8 cellular contexts compared by ENCODE assay signal in genomic region chr13:48239369-48239768, GRCh38. TPM values are rescaled to one million over a fixed set of nuclear protein-coding genes. Genes with fewer than 3 reads are reported as not detected.
DNase-seq lines count a peak whose midpoint lies in the region; ATAC-seq and TF ChIP-seq lines count a peak whose summit lies in the region.
"Not testable (repeated sequence)": the region's sequence is repeated elsewhere in the genome, so short reads cannot be mapped to it uniquely, and the experiment has no call there.

No MANE protein-coding gene starts in this region.

- CTCF ChIA-PET in activated CD8-positive, alpha-beta T cell treated with anti-CD3 and anti-CD28 coated beads for 36 hours (lab: Charles Lee): interaction anchor here (1.5 to 2.0 kb wide), 9 partner anchors 8 to 341 kb away, joined by 3 to 9 read pairs (median 4); no protein-coding TSS in a partner anchor

- H3K4me3 ChIP-seq in CD4-positive, CD25-positive, alpha-beta regulatory T cell (ENCODE audit: low read depth, low read length): peak overlapping the region; percentile 41
- H3K4me3 ChIP-seq in Loucy (ENCODE audit: low read length, poor library complexity, severe bottlenecking); mesenchymal stem cell (ENCODE audit: insufficient read depth in 1 of 2, low read depth in 1 of 2, low read length in 2 of 2); osteoblast (ENCODE audit: insufficient read depth, low read length): not testable (repeated sequence)
- H3K4me3 ChIP-seq in adipocyte (ENCODE audit: low read length): peak overlapping the region; percentile 41
- H3K4me3 ChIP-seq in suprapubic skin: peak overlapping the region; percentile 5

- not testable (repeated sequence) for TF ChIP-seq POLR2A in suprapubic skin (IDR thresholded peaks at IDR 0.05)

- not testable (repeated sequence) for H3K79me1 ChIP-seq in mesenchymal stem cell (replicated peaks; ENCODE audit: low read length, poor library complexity, severe bottlenecking)

- not testable (repeated sequence) for H3K27ac Mint-ChIP-seq in CD4-positive, CD25-positive, alpha-beta regulatory T cell
- peak overlapping the region; percentile 39 for H3K27ac Mint-ChIP-seq in activated CD8-positive, alpha-beta T cell treated with anti-CD3 and anti-CD28 coated beads for 36 hours

- H3K36me3 ChIP-seq in CD4-positive, CD25-positive, alpha-beta regulatory T cell (ENCODE audit: control insufficient read depth, insufficient read depth, low read length): peaks cover 37% of the 10 kb centered on the region
- H3K36me3 ChIP-seq in Loucy (ENCODE audit: insufficient read depth, low read length); osteoblast (ENCODE audit: insufficient read depth, low read length): not testable (repeated sequence)
- H3K36me3 ChIP-seq in adipocyte (ENCODE audit: control insufficient read depth, insufficient read depth, low read length, severe bottlenecking) (peaks cover 37% of the 10 kb centered on the region), mesenchymal stem cell (ENCODE audit: control insufficient read depth in 1 of 2, insufficient read depth in 2 of 2, low read depth in 1 of 2, low read length in 2 of 2) (peaks cover 4 to 51% of the 10 kb centered on the region in 2 experiments), suprapubic skin (peaks cover 11% of the 10 kb centered on the region)

- TF ChIP-seq EP300 in suprapubic skin (IDR thresholded peaks at IDR 0.05): not testable (repeated sequence)

- not testable (repeated sequence) for H3K27me3 Mint-ChIP-seq in CD4-positive, CD25-positive, alpha-beta regulatory T cell; activated CD8-positive, alpha-beta T cell treated with anti-CD3 and anti-CD28 coated beads for 36 hours

- not testable (repeated sequence) for H2AFZ ChIP-seq in Loucy (ENCODE audit: low read length); mesenchymal stem cell (ENCODE audit: low read depth, low read length); osteoblast (ENCODE audit: low read length)

- not testable (repeated sequence) for H3K4ac ChIP-seq in mesenchymal stem cell (ENCODE audit: low read depth in 1 of 2, low read length in 2 of 2)

- H3K79me2 ChIP-seq in Loucy (ENCODE audit: insufficient read depth, low read length): peaks cover 96% of the 10 kb centered on the region
- H3K79me2 ChIP-seq in osteoblast (ENCODE audit: insufficient read depth, low read length): peaks cover 89% of the 10 kb centered on the region

- ATAC-seq in CD4-positive, CD25-positive, alpha-beta regulatory T cell (ENCODE audit: low read depth in 2 of 2); activated CD8-positive, alpha-beta T cell treated with anti-CD3 and anti-CD28 coated beads for 36 hours: not testable (repeated sequence)

- not testable (repeated sequence) for H3K27me3 ChIP-seq in CD4-positive, CD25-positive, alpha-beta regulatory T cell (ENCODE audit: control insufficient read depth, insufficient read depth, low read length); Loucy (ENCODE audit: insufficient read depth, low read length, poor library complexity, severe bottlenecking); adipocyte (replicated peaks; ENCODE audit: control insufficient read depth, insufficient read depth, low read length); mesenchymal stem cell (ENCODE audit: control insufficient read depth in 1 of 2, insufficient read depth in 1 of 2, low read length in 2 of 2); osteoblast (ENCODE audit: insufficient read depth, low read length); suprapubic skin

- not testable (repeated sequence) for H3F3A ChIP-seq in Loucy (ENCODE audit: low read depth)

- H2BK120ac ChIP-seq in mesenchymal stem cell (ENCODE audit: low read depth, low read length): not testable (repeated sequence)

- H3K36me3 Mint-ChIP-seq in CD4-positive, CD25-positive, alpha-beta regulatory T cell: peaks cover 40% of the 10 kb centered on the region
- H3K36me3 Mint-ChIP-seq in activated CD8-positive, alpha-beta T cell treated with anti-CD3 and anti-CD28 coated beads for 36 hours (ENCODE audit: low read depth): not testable (repeated sequence)

- not testable (repeated sequence) for DNase-seq in CD4-positive, CD25-positive, alpha-beta regulatory T cell; activated CD8-positive, alpha-beta T cell treated with anti-CD3 and anti-CD28 coated beads for 36 hours; adipocyte (ENCODE audit: low read depth); mesenchymal stem cell; osteoblast (ENCODE audit: insufficient read length, low spot score, missing footprints); suprapubic skin (ENCODE audit: low spot score in 2 of 2)
- peak; percentile 2 for DNase-seq in ELR (ENCODE audit: low read depth)

- H2BK15ac ChIP-seq in mesenchymal stem cell (ENCODE audit: low read depth, poor library complexity, severe bottlenecking): not testable (repeated sequence)

- H3K9me3 Mint-ChIP-seq in CD4-positive, CD25-positive, alpha-beta regulatory T cell; activated CD8-positive, alpha-beta T cell treated with anti-CD3 and anti-CD28 coated beads for 36 hours: not testable (repeated sequence)

- not testable (repeated sequence) for H3K18ac ChIP-seq in mesenchymal stem cell (ENCODE audit: low read depth in 1 of 2, low read length in 2 of 2)

- H4K20me1 ChIP-seq in Loucy (ENCODE audit: insufficient read depth, low read length, poor library complexity, severe bottlenecking) (peaks cover 58% of the 10 kb centered on the region), osteoblast (ENCODE audit: insufficient read depth, low read length) (peaks cover 25% of the 10 kb centered on the region)

- WGBS in mesenchymal stem cell: 96% methylated on average over 6 of the region's 6 CpGs
- 96% methylated on average over 6 of the region's 6 CpGs for WGBS in suprapubic skin

- H3K9me3 ChIP-seq in CD4-positive, CD25-positive, alpha-beta regulatory T cell (ENCODE audit: control insufficient read depth in 2 of 2, low read length in 2 of 2); Loucy (ENCODE audit: insufficient read depth, low read depth, low read length); adipocyte (ENCODE audit: control insufficient read depth, low read length); mesenchymal stem cell (ENCODE audit: control insufficient read depth, low read length); osteoblast (ENCODE audit: low read depth, low read length); suprapubic skin: not testable (repeated sequence)

- H3K4me2 ChIP-seq in Loucy (ENCODE audit: low read depth, low read length, poor library complexity, severe bottlenecking): peak overlapping the region; percentile 29
- not testable (repeated sequence) for H3K4me2 ChIP-seq in mesenchymal stem cell (ENCODE audit: low read length, poor library complexity, severe bottlenecking)
- peak overlapping the region; percentile 12 for H3K4me2 ChIP-seq in osteoblast (ENCODE audit: insufficient read depth, low read length)

- not testable (repeated sequence) for H3K9ac ChIP-seq in Loucy (ENCODE audit: low read depth, low read length, poor library complexity, severe bottlenecking)
- H3K9ac ChIP-seq in adipocyte (ENCODE audit: low read length): peak overlapping the region; percentile 40
- peak overlapping the region; percentile 62 for H3K9ac ChIP-seq in mesenchymal stem cell (ENCODE audit: low read length)

- peaks cover 34 to 83% (median 67%) of the 10 kb centered on the region in 4 donors for H3K4me1 Mint-ChIP-seq in CD4-positive, CD25-positive, alpha-beta regulatory T cell
- H3K4me1 Mint-ChIP-seq in activated CD8-positive, alpha-beta T cell treated with anti-CD3 and anti-CD28 coated beads for 36 hours (ENCODE audit: low read depth): peaks cover 75% of the 10 kb centered on the region

- not testable (repeated sequence) for H2BK12ac ChIP-seq in mesenchymal stem cell (ENCODE audit: low read length in 2 of 2)

- H4K8ac ChIP-seq in mesenchymal stem cell (ENCODE audit: low read length): not testable (repeated sequence)

- H2AK5ac ChIP-seq in mesenchymal stem cell (ENCODE audit: low read length, severe bottlenecking): not testable (repeated sequence)

- not testable (repeated sequence) for H4K91ac ChIP-seq in mesenchymal stem cell (ENCODE audit: low read length)

- POLR2A ChIA-PET in activated CD8-positive, alpha-beta T cell treated with anti-CD3 and anti-CD28 coated beads for 36 hours (lab: Charles Lee): interaction anchor here (1.0 to 3.7 kb wide), 3 partner anchors 10 to 112 kb away, joined by 3 to 19 read pairs (median 5); no protein-coding TSS in a partner anchor

- intact Hi-C loops in activated CD8-positive, alpha-beta T cell treated with anti-CD3 and anti-CD28 coated beads for 36 hours (cut with micrococcal nuclease): loop anchor here (5.0 to 10.0 kb wide), 3 partner anchors 63 to 265 kb away; partner anchors contain the start of gene RB1

- not testable (repeated sequence) for H2BK5ac ChIP-seq in mesenchymal stem cell (ENCODE audit: low read depth, low read length, poor library complexity, severe bottlenecking)

- H3K27ac ChIP-seq in CD4-positive, CD25-positive, alpha-beta regulatory T cell (ENCODE audit: insufficient read depth, low read length, poor library complexity, severe bottlenecking): peak overlapping the region; percentile 24
- not testable (repeated sequence) for H3K27ac ChIP-seq in mesenchymal stem cell (ENCODE audit: low read length, poor library complexity, severe bottlenecking); osteoblast (ENCODE audit: low read depth, low read length); suprapubic skin

- peaks cover 84% of the 10 kb centered on the region for H3K4me1 ChIP-seq in CD4-positive, CD25-positive, alpha-beta regulatory T cell (ENCODE audit: control insufficient read depth, insufficient read depth, low read length, poor library complexity, severe bottlenecking)
- peaks cover 63% of the 10 kb centered on the region for H3K4me1 ChIP-seq in Loucy (ENCODE audit: insufficient read depth, low read length, poor library complexity, severe bottlenecking)
- H3K4me1 ChIP-seq in adipocyte (ENCODE audit: control insufficient read depth, insufficient read depth, low read length): peaks cover 46% of the 10 kb centered on the region
- H3K4me1 ChIP-seq in mesenchymal stem cell (ENCODE audit: control insufficient read depth, insufficient read depth, low read depth, low read length): not testable (repeated sequence)
- peaks cover 35% of the 10 kb centered on the region for H3K4me1 ChIP-seq in osteoblast (ENCODE audit: insufficient read depth, low read length)
- H3K4me1 ChIP-seq in suprapubic skin: peaks cover 75% of the 10 kb centered on the region

- H3K23ac ChIP-seq in mesenchymal stem cell (ENCODE audit: low read length in 2 of 2): not testable (repeated sequence)

- not testable (repeated sequence) for H3K14ac ChIP-seq in mesenchymal stem cell (ENCODE audit: low read length in 2 of 2)

- not testable (repeated sequence) for TF ChIP-seq CTCF in Loucy (conservative IDR thresholded peaks at IDR 0.05; ENCODE audit: low read length); activated CD8-positive, alpha-beta T cell treated with anti-CD3 and anti-CD28 coated beads for 36 hours (IDR thresholded peaks at IDR 0.05); osteoblast (IDR thresholded peaks at IDR 0.05; ENCODE audit: extremely low read depth, low read depth, low read length); suprapubic skin (IDR thresholded peaks at IDR 0.05)

- not testable (repeated sequence) for H3K9me2 ChIP-seq in Loucy (replicated peaks; ENCODE audit: low read depth, low read length)

- H3K4me3 Mint-ChIP-seq in CD4-positive, CD25-positive, alpha-beta regulatory T cell: peak overlapping the region in 2 of 4 donors; percentile 50 to 73
- not testable (repeated sequence) for H3K4me3 Mint-ChIP-seq in activated CD8-positive, alpha-beta T cell treated with anti-CD3 and anti-CD28 coated beads for 36 hours

RNA-seq across cellular contexts. Expression of gene ITM2B, which starts 6.4 kb away (rescaled TPM):
- total RNA-seq in CD4-positive, CD25-positive, alpha-beta regulatory T cell: 324 TPM
- polyA plus RNA-seq in CD4-positive, CD25-positive, alpha-beta regulatory T cell: 1,000 to 10,000 TPM; 1,031 to 1,148 (median 1,078) TPM
- 10 to 100 TPM; 85.5 to 91.2 TPM for total RNA-seq in activated CD8-positive, alpha-beta T cell treated with anti-CD3 and anti-CD28 coated beads for 36 hours
- polyA plus RNA-seq in mesenchymal stem cell (2013, experiment 1 of 2): 356 TPM
- polyA plus RNA-seq in mesenchymal stem cell (2013, experiment 2 of 2): 375 TPM
- total RNA-seq in osteoblast (168 and 176 TPM in 2 replicates), suprapubic skin (100 to 1,000 TPM; 511 to 726 (median 679) TPM)
